Comparison of ENCODE assay signal across 7 cellular contexts in genomic region chr18:3455090-3455640, GRCh38. TPM values are rescaled to one million over a fixed set of nuclear protein-coding genes. Genes with fewer than 3 reads are reported as not detected.
DNase-seq lines count a peak whose midpoint lies in the region; ATAC-seq lines count a peak whose summit lies in the region.

No MANE protein-coding gene starts in this region.

- H3K4me1 ChIP-seq in HUES64 (ENCODE audit: insufficient read depth, low read length): peaks cover 56% of the 10 kb centered on the region
- H3K4me1 ChIP-seq in iPS-15b (ENCODE audit: control insufficient read depth, insufficient read depth, low read length): peaks cover 26% of the 10 kb centered on the region

- no peak for DNase-seq in stimulated activated naive CD8-positive, alpha-beta T cell treated with anti-CD3 and anti-CD28 coated beads, Interleukin-15, amount 100 ng/mL, for 72 hours
- DNase-seq in NCI-H2029 treated with DMSO at 0.1 percent for 48 hours (lab: John Stamatoyannopoulos, UW) (no peak), middle frontal gyrus (ENCODE audit: extremely low spot score, low spot score) (no peak)

- no peaks in the 10 kb centered on the region for H3K27me3 Mint-ChIP-seq in activated T-helper 17 cell treated with anti-CD3 and anti-CD28 coated beads, Interleukin-2, amount 50 U/mL, for 72 hours
- H3K27me3 Mint-ChIP-seq in stimulated activated naive CD8-positive, alpha-beta T cell treated with anti-CD3 and anti-CD28 coated beads, Interleukin-15, amount 100 ng/mL, for 72 hours: no peaks in the 10 kb centered on the region

- H3K9ac ChIP-seq in HUES64 (ENCODE audit: low read depth, low read length) (peak overlapping the region; percentile 90), iPS-15b (ENCODE audit: low read depth, low read length) (no peak overlapping the region)

- H3K4me3 Mint-ChIP-seq in activated T-helper 17 cell treated with anti-CD3 and anti-CD28 coated beads, Interleukin-2, amount 50 U/mL, for 72 hours: peak overlapping the region; percentile 98
- peak overlapping the region; percentile 15 to 86 for H3K4me3 Mint-ChIP-seq in stimulated activated naive CD8-positive, alpha-beta T cell treated with anti-CD3 and anti-CD28 coated beads, Interleukin-15, amount 100 ng/mL, for 72 hours

- H3K36me3 ChIP-seq in HUES64 (ENCODE audit: insufficient read depth, low read length): peaks cover 53% of the 10 kb centered on the region
- H3K36me3 ChIP-seq in iPS-15b (ENCODE audit: control insufficient read depth, insufficient read depth, low read length): peaks cover 25% of the 10 kb centered on the region

- no peak for ATAC-seq in activated T-helper 17 cell treated with anti-CD3 and anti-CD28 coated beads, Interleukin-2, amount 50 U/mL, for 72 hours (replicated peaks)
- ATAC-seq in stimulated activated naive CD8-positive, alpha-beta T cell treated with anti-CD3 and anti-CD28 coated beads, Interleukin-15, amount 100 ng/mL, for 72 hours: no peak
- no peak for ATAC-seq in GM21515 (IDR thresholded peaks at IDR 0.05; ENCODE audit: unreplicated experiment)

- peak overlapping the region; percentile 87 for H3K4me3 ChIP-seq in HUES64 (ENCODE audit: low read length)
- H3K4me3 ChIP-seq in iPS-15b (ENCODE audit: low read depth, low read length): peak overlapping the region; percentile 31

- H3K36me3 Mint-ChIP-seq in activated T-helper 17 cell treated with anti-CD3 and anti-CD28 coated beads, Interleukin-2, amount 50 U/mL, for 72 hours (ENCODE audit: low read depth): peaks cover 96% of the 10 kb centered on the region

- H3K27ac ChIP-seq in HUES64 (ENCODE audit: low read depth, low read length): peak overlapping the region; percentile 93

- peaks cover 44% of the 10 kb centered on the region for H3K4me1 Mint-ChIP-seq in activated T-helper 17 cell treated with anti-CD3 and anti-CD28 coated beads, Interleukin-2, amount 50 U/mL, for 72 hours
- H3K4me1 Mint-ChIP-seq in stimulated activated naive CD8-positive, alpha-beta T cell treated with anti-CD3 and anti-CD28 coated beads, Interleukin-15, amount 100 ng/mL, for 72 hours: peaks cover 57% of the 10 kb centered on the region

- no peaks in the 10 kb centered on the region for H3K9me3 ChIP-seq in HUES64 (ENCODE audit: insufficient read depth, low read depth, low read length)
- no peaks in the 10 kb centered on the region for H3K9me3 ChIP-seq in iPS-15b (ENCODE audit: control insufficient read depth, insufficient read depth, low read length)

- no peaks in the 10 kb centered on the region for H3K27me3 ChIP-seq in HUES64 (ENCODE audit: insufficient read depth, low read length)
- no peaks in the 10 kb centered on the region for H3K27me3 ChIP-seq in iPS-15b (ENCODE audit: control insufficient read depth, insufficient read depth, low read length)

- H3K9me3 Mint-ChIP-seq in activated T-helper 17 cell treated with anti-CD3 and anti-CD28 coated beads, Interleukin-2, amount 50 U/mL, for 72 hours: no peaks in the 10 kb centered on the region
- H3K9me3 Mint-ChIP-seq in stimulated activated naive CD8-positive, alpha-beta T cell treated with anti-CD3 and anti-CD28 coated beads, Interleukin-15, amount 100 ng/mL, for 72 hours: no peaks in the 10 kb centered on the region

- H3K27ac Mint-ChIP-seq in activated T-helper 17 cell treated with anti-CD3 and anti-CD28 coated beads, Interleukin-2, amount 50 U/mL, for 72 hours: peak overlapping the region; percentile 99
- H3K27ac Mint-ChIP-seq in stimulated activated naive CD8-positive, alpha-beta T cell treated with anti-CD3 and anti-CD28 coated beads, Interleukin-15, amount 100 ng/mL, for 72 hours: no peak overlapping the region

- WGBS in HUES64: 0% methylated on average over 3 of the region's 3 CpGs

RNA-seq across cellular contexts. Expression of gene TGIF1, which starts 5.2 kb away (rescaled TPM):
- polyA plus RNA-seq in HUES64 (2013, experiment 1 of 2): 164 TPM
- 187 TPM for polyA plus RNA-seq in HUES64 (2013, experiment 2 of 2)
- 10 to 100 TPM; 18.6 to 86.1 TPM for total RNA-seq in activated T-helper 17 cell treated with anti-CD3 and anti-CD28 coated beads, Interleukin-2, amount 50 U/mL, for 72 hours
